Comparison of ENCODE assay signal across 1 cellular context in genomic region chr14:62003701-62004100, GRCh38.
TF ChIP-seq lines count a peak whose summit lies in the region.

No MANE protein-coding gene starts in this region.

TF ChIP-seq in H1, 55 proteins besides CTCF, POLR2A, EP300 and RAD21:
- TF ChIP-seq SUZ12 (IDR thresholded peaks at IDR 0.05; ENCODE audit: low read length): no peak
- no peak for TF ChIP-seq ASH2L (IDR thresholded peaks at IDR 0.05; ENCODE audit: low read length)
- TF ChIP-seq EZH2 (IDR thresholded peaks at IDR 0.05; ENCODE audit: low read depth, low read length, severe bottlenecking): no peak
- no peak for TF ChIP-seq KDM5A (IDR thresholded peaks at IDR 0.05; ENCODE audit: low read length)
- no peak for TF ChIP-seq TAF7 (optimal IDR thresholded peaks at IDR 0.05; ENCODE audit: borderline replicate concordance, low read depth, low read length)
- no peak for TF ChIP-seq JUND (IDR thresholded peaks at IDR 0.05; ENCODE audit: low read length)
- TF ChIP-seq GTF2F1 (IDR thresholded peaks at IDR 0.05; ENCODE audit: borderline replicate concordance, low read depth, low read length): no peak
- no peak for TF ChIP-seq RXRA (IDR thresholded peaks at IDR 0.05; ENCODE audit: insufficient read depth, low read depth, low read length)
- TF ChIP-seq ZNF274 (IDR thresholded peaks at IDR 0.05; ENCODE audit: borderline replicate concordance, extremely low read depth, low read length): no peak
- TF ChIP-seq CREB1 (IDR thresholded peaks at IDR 0.05): no peak
- TF ChIP-seq KDM1A (IDR thresholded peaks at IDR 0.05; ENCODE audit: borderline replicate concordance, low read length): no peak
TF ChIP-seq in H1: peak in this region for 0.
